Comparison of ENCODE assay signal across 9 cellular contexts in genomic region chr16:23803591-23804123, GRCh38. TPM values are rescaled to one million over a fixed set of nuclear protein-coding genes. Genes with fewer than 3 reads are reported as not detected.
DNase-seq lines count a peak whose midpoint lies in the region; ATAC-seq and TF ChIP-seq lines count a peak whose summit lies in the region.
"Had no signal": no experiment of that assay in that cellular context is flagged by ENCODE, and none has a peak within 500 bp of the region (broad histone marks: within the 10 kb centered on the region; RNA-seq: fewer than 3 reads in every experiment).

No MANE protein-coding gene starts in this region.

- TF ChIP-seq CTCF in HFFc6 (IDR thresholded peaks at IDR 0.05): peak; percentile 71
- TF ChIP-seq CTCF in epithelial cell of proximal tubule (conservative IDR thresholded peaks at IDR 0.05; ENCODE audit: low read depth, low read length): peak; percentile 70
- TF ChIP-seq CTCF in neural crest cell (conservative IDR thresholded peaks at IDR 0.05): peak; percentile 48

- H3K27ac Mint-ChIP-seq in HFFc6: no peak overlapping the region
- no peak overlapping the region for H3K27ac Mint-ChIP-seq in neural crest cell (ENCODE audit: unreplicated experiment)

- ATAC-seq in HG02970 (IDR thresholded peaks at IDR 0.05; ENCODE audit: low FRiP score, unreplicated experiment): no peak

- H3K27ac ChIP-seq in substantia nigra (ENCODE audit: low read depth, low read length, poor library complexity, severe bottlenecking): no peak overlapping the region

- H3K36me3 Mint-ChIP-seq in HFFc6 (ENCODE audit: low read depth): no peaks in the 10 kb centered on the region
- H3K36me3 Mint-ChIP-seq in neural crest cell (ENCODE audit: low read depth): no peaks in the 10 kb centered on the region

- peak overlapping the region; percentile 64 for H3K4me3 Mint-ChIP-seq in HFFc6
- H3K4me3 Mint-ChIP-seq in neural crest cell: no peak overlapping the region

- H3K4me3 ChIP-seq in epithelial cell of proximal tubule (ENCODE audit: low read depth, low read length): no peak overlapping the region

- H3K27me3 Mint-ChIP-seq in HFFc6 (ENCODE audit: insufficient read depth) (no peaks in the 10 kb centered on the region; the same call in 1 of the 2 replicates), neural crest cell (ENCODE audit: low read depth) (peaks cover 30% of the 10 kb centered on the region)

- DNase-seq in EH (ENCODE audit: low read depth) (peak; percentile 41), HFFc6 (peak; percentile 16), NCI-H82 treated with DMSO at 0.1 percent for 48 hours (lab: John Stamatoyannopoulos, UW; ENCODE audit: unreplicated experiment) (peak; percentile 20), epithelial cell of proximal tubule (ENCODE audit: low read depth) (no peak), neural crest cell (ENCODE audit: low read depth, low spot score) (peak; percentile 40), substantia nigra (lab: John Stamatoyannopoulos, UW) (peak in 42 of 49 donors; percentile 1 to 68 (median 26))
- peak; percentile 15 to 49 (median 46) for DNase-seq in activated CD8-positive, alpha-beta memory T cell treated with anti-CD3 and anti-CD28 coated beads for 48 hours (ENCODE audit: low read depth in 2 of 3, low spot score in 2 of 3)

- H3K4me1 Mint-ChIP-seq in HFFc6 (ENCODE audit: low read depth) (peaks cover 11% of the 10 kb centered on the region), neural crest cell (no peaks in the 10 kb centered on the region)

- H3K9me3 Mint-ChIP-seq in HFFc6 (no peaks in the 10 kb centered on the region), neural crest cell (no peaks in the 10 kb centered on the region)

RNA-seq across cellular contexts. Expression of gene PRKCB, which starts 32.1 kb away (rescaled TPM):
- not detected for total RNA-seq in HFFc6 (2021; fragmentation: NEBNext Ultra II Directional; extraction: Animal tissue kit (Norgen Biotek cat#: 25700))
- not detected in 2 replicates for total RNA-seq in epithelial cell of proximal tubule
- 0.77 and 0.80 TPM in 2 replicates for total RNA-seq in neural crest cell

RNA-seq across cellular contexts. Expression of gene CHP2, which starts 48.8 kb away (rescaled TPM):
- total RNA-seq in HFFc6 (2021; fragmentation: NEBNext Ultra II Directional; extraction: Animal tissue kit (Norgen Biotek cat#: 25700)): not detected
- not detected in 2 replicates for total RNA-seq in epithelial cell of proximal tubule
- total RNA-seq in neural crest cell: not detected in 2 replicates
- total RNA-seq: astrocyte had no signal
